1 cellular context compared by ENCODE assay signal in genomic region chr2:26609839-26610277, GRCh38.
A peak's percentile ranks its signal among the peaks of the same experiment; 100 is the strongest.
TF ChIP-seq lines count a peak whose summit lies in the region.

No MANE protein-coding gene starts in this region.

TF ChIP-seq in HepG2, 621 proteins besides CTCF, POLR2A, EP300 and RAD21:
- TF ChIP-seq SALL1 (CRISPR knock-in tag; IDR thresholded peaks at IDR 0.05) (peak; percentile 42; the same call in 1 of the 2 replicates), ETV5 (CRISPR knock-in tag; IDR thresholded peaks at IDR 0.05; ENCODE audit: borderline replicate concordance) (peak; percentile 14; the same call in 1 of the 2 replicates), ZBTB38 (CRISPR knock-in tag; IDR thresholded peaks at IDR 0.05) (0 out of 2 replicates have a peak, but pooled peaks have one; percentile 41), CREBL2 (CRISPR knock-in tag; IDR thresholded peaks at IDR 0.05; ENCODE audit: borderline replicate concordance) (no peak), ZNF687 (CRISPR knock-in tag; IDR thresholded peaks at IDR 0.05) (peak; percentile 54), LCORL (IDR thresholded peaks at IDR 0.05) (no peak), LCORL (CRISPR knock-in tag; IDR thresholded peaks at IDR 0.05) (0 out of 2 replicates have a peak, but pooled peaks have one; percentile 7), FOXO4 (CRISPR knock-in tag; conservative IDR thresholded peaks at IDR 0.05) (0 out of 2 replicates have a peak, but pooled peaks have one; percentile 55), ATF7 (IDR thresholded peaks at IDR 0.05) (no peak), ATF7 (CRISPR knock-in tag; IDR thresholded peaks at IDR 0.05) (no peak), ZNF883 (CRISPR knock-in tag; IDR thresholded peaks at IDR 0.05; ENCODE audit: not compliant biosample characterization) (no peak), CCAR2 (optimal IDR thresholded peaks at IDR 0.05; ENCODE audit: low read depth, low read length) (no peak), IRF9 (CRISPR knock-in tag; IDR thresholded peaks at IDR 0.05; ENCODE audit: borderline replicate concordance) (no peak), ELK4 (CRISPR knock-in tag; IDR thresholded peaks at IDR 0.05; ENCODE audit: borderline replicate concordance) (no peak)
